ENCODE assay signal across 8 cellular contexts in the genomic region with DNA sequence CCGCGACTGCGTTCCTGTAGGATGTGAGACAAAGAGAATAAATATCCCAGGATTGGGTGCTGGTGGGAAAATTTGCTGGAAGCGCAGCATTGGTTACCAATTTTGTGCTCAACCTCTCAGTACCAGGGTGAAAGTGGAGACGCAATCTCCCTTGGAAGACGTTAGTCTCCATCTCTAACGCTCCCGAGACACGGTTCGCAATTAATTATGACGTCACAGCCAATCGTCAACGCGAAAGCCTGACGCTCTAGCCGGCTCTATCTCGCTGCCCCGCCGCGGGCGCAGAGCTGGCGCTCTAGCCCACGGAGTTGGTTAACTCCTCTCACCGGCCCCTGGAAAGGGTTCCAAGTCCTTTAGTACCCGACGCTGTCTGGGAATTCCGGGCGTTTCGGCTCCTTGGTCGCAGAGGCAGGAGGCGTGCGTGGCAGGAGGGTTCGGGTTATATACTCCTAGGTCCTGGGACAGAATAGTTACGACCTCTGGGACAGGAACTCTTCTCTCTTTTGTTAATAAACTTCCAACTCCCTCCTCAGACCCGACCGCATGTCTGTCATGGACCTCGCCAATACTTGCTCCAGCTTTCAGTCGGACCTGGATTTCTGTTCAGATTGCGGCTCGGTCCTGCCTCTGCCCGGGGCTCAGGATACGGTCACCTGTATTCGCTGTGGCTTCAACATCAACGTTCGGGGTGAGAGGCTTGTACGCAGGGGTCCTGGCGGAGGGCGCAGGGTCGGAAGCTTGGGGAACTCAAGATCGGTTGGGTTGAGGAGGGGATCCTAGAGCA. TPM values are rescaled to one million over a fixed set of nuclear protein-coding genes. Genes with fewer than 3 reads are reported as not detected.
DNase-seq lines count a peak whose midpoint lies in the region; ATAC-seq and TF ChIP-seq lines count a peak whose summit lies in the region.

A gene with protein sequence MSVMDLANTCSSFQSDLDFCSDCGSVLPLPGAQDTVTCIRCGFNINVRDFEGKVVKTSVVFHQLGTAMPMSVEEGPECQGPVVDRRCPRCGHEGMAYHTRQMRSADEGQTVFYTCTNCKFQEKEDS (plus strand): TSS at position 284 of the 784 bp plus-strand sequence. CDS start 260 bp downstream, at position 544.

- H3K9me3 ChIP-seq in ascending aorta (no peaks in the 10 kb centered on the region), right atrium auricular region (no peaks in the 10 kb centered on the region), uterus (no peaks in the 10 kb centered on the region)

- intact Hi-C loops in ascending aorta (cut with DNase I): loop anchor here (2.0 to 10.0 kb wide), 6 partner anchors 42 to 1796 kb away; a partner anchor contains a TSS
- intact Hi-C loops in uterus (cut with DNase I; ENCODE audit: low total_unique reads): no loop called here

- peaks cover 0 to 6% of the 10 kb centered on the region in 2 donors for H3K36me3 ChIP-seq in ascending aorta
- no peaks in the 10 kb centered on the region for H3K36me3 ChIP-seq in right atrium auricular region
- no peaks in the 10 kb centered on the region for H3K36me3 ChIP-seq in uterus

- H3K9me3 Mint-ChIP-seq in T-helper 2 cell treated with Interferon-gamma antibody and Interleukin-4, amounts not matched to agents 5 μg/mL and 100 μg/mL, for 36 hours: no peaks in the 10 kb centered on the region

- peaks cover 3 to 16% of the 10 kb centered on the region in 2 donors for H3K4me1 ChIP-seq in ascending aorta
- H3K4me1 ChIP-seq in right atrium auricular region: peaks cover 0 to 25% of the 10 kb centered on the region in 2 donors
- peaks cover 5 to 7% of the 10 kb centered on the region in 2 donors for H3K4me1 ChIP-seq in uterus

- no peaks in the 10 kb centered on the region for H3K27me3 ChIP-seq in ascending aorta
- H3K27me3 ChIP-seq in right atrium auricular region: no peaks in the 10 kb centered on the region
- H3K27me3 ChIP-seq in uterus: no peaks in the 10 kb centered on the region

- peak within 1 kb of the TSS; percentile 96 for H3K4me3 Mint-ChIP-seq in T-helper 2 cell treated with Interferon-gamma antibody and Interleukin-4, amounts not matched to agents 5 μg/mL and 100 μg/mL, for 36 hours

- peaks cover 31% of the 10 kb centered on the region for H3K4me1 Mint-ChIP-seq in T-helper 2 cell treated with Interferon-gamma antibody and Interleukin-4, amounts not matched to agents 5 μg/mL and 100 μg/mL, for 36 hours (ENCODE audit: low read depth)

- TF ChIP-seq POLR2A in GM15510 (IDR thresholded peaks at IDR 0.05; ENCODE audit: borderline replicate concordance, extremely low read depth, insufficient read length) (peak; percentile 92), uterus (IDR thresholded peaks at IDR 0.05) (peak; percentile 76 to 80)

- TF ChIP-seq CTCF in ascending aorta (IDR thresholded peaks at IDR 0.05) (peak in 1 of 3 experiments; percentile 7), right atrium auricular region (IDR thresholded peaks at IDR 0.05) (peak in 1 of 2 donors; percentile 19), uterus (IDR thresholded peaks at IDR 0.05) (peak in 1 of 4 experiments; percentile 9)

- peak; percentile 82 for ATAC-seq in HG02938 (IDR thresholded peaks at IDR 0.05; ENCODE audit: unreplicated experiment)

- peak within 1 kb of the TSS; percentile 99 for H3K27ac Mint-ChIP-seq in T-helper 2 cell treated with Interferon-gamma antibody and Interleukin-4, amounts not matched to agents 5 μg/mL and 100 μg/mL, for 36 hours

- H3K4me3 ChIP-seq in ascending aorta (peak within 1 kb of the TSS; percentile 77 to 81), right atrium auricular region (peak within 1 kb of the TSS; percentile 83 to 86), uterus (peak within 1 kb of the TSS; percentile 59 to 96)

- peak; percentile 89 to 97 for DNase-seq in NCI-H1930 (lab: John Stamatoyannopoulos, UW)
- peak; percentile 85 for DNase-seq in T-helper 2 cell treated with Interferon-gamma antibody and Interleukin-4, amounts not matched to agents 5 μg/mL and 100 μg/mL, for 36 hours (ENCODE audit: low spot score)
- DNase-seq in ascending aorta (ENCODE audit: low spot score in 2 of 2): peak; percentile 70 to 95
- peak; percentile 95 for DNase-seq in right atrium auricular region (ENCODE audit: low spot score)
- DNase-seq in pulmonary artery endothelial cell (ENCODE audit: low read depth, low spot score): peak; percentile 88
- peak; percentile 93 for DNase-seq in uterus

- peaks cover 33% of the 10 kb centered on the region for H3K36me3 Mint-ChIP-seq in T-helper 2 cell treated with Interferon-gamma antibody and Interleukin-4, amounts not matched to agents 5 μg/mL and 100 μg/mL, for 36 hours (ENCODE audit: low read depth)

- H3K27ac ChIP-seq in ascending aorta (peak within 1 kb of the TSS; percentile 81 to 90), right atrium auricular region (peak within 1 kb of the TSS; percentile 84 to 93), uterus (peak within 1 kb of the TSS; percentile 84 to 95)

- H3K27me3 Mint-ChIP-seq in T-helper 2 cell treated with Interferon-gamma antibody and Interleukin-4, amounts not matched to agents 5 μg/mL and 100 μg/mL, for 36 hours (ENCODE audit: low read depth): no peaks in the 10 kb centered on the region

RNA-seq across cellular contexts. Expression of the gene that starts here (rescaled TPM):
- 36.9 TPM for total RNA-seq in ascending aorta
- total RNA-seq in right atrium auricular region: 10 to 100 TPM; 16.2 to 23.1 TPM
- total RNA-seq in pulmonary artery endothelial cell: 42.2 and 43.7 TPM in 2 replicates
- 100 to 1,000 TPM in 1 of 4 donors, 10 to 100 TPM in 3; 21.2 to 121 (median 33.4) TPM for total RNA-seq in uterus

Comparison
In these comparisons a context has a peak if more than half of its experiments do, and no peak if none do; other contexts are left out.
1. Peak in every context shown above with its lines: DNase-seq, ATAC-seq, H3K4me3 ChIP-seq and H3K27ac ChIP-seq.